ENCODE assay signal across 19 cellular contexts in the genomic region with DNA sequence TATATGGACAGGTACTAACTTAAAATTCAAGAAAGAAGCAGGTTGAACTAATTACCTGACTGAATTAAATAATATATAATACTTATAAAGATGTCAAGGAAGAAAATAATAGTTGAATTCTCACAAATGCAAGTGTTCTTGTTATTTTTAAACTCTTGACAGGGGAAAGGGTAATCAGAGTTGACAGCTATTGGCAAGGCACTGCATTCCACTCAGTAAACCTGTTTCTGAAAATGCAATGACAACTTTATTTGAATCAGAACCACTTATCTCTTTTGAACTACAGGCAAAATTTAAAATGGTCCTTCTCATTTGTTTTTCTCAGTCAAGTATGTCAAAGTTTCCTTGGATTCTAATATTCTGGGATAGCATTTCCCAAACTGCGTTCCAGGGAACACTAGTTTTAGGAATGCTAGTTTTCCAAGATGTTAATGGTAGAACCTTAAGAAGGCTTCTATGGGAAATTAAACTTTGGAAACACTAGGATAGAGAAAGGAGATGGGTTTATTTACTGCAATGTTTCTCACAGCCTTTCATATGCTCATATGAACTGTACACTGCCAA.
"Had no signal": no experiment of that assay in that cellular context is flagged by ENCODE, and none has a peak within 500 bp of the region (broad histone marks: within the 10 kb centered on the region; RNA-seq: fewer than 3 reads in every experiment).

No MANE protein-coding gene starts in this region.

- H3K9me3 ChIP-seq: esophagus muscularis mucosa, gastroesophageal sphincter, mucosa of descending colon, stomach, thoracic aorta had no signal

- DNase-seq: effector memory CD8-positive, alpha-beta T cell; foreskin fibroblast; kidney; left colon; mammary epithelial cell; mucosa of descending colon; naive thymus-derived CD8-positive, alpha-beta T cell; posterior cingulate gyrus; right cardiac atrium; small intestine; stimulated activated CD4-positive, alpha-beta T cell treated with anti-CD3 and anti-CD28 coated beads, Interleukin-12 subunit alpha, Interleukin-12 subunit beta, amount 100 ng/mL, for 4 hours; stimulated activated naive CD4-positive, alpha-beta T cell; stomach; substantia nigra had no signal

- H3K4me3 ChIP-seq: esophagus muscularis mucosa, gastroesophageal sphincter, hepatocyte, mucosa of descending colon, stomach, thoracic aorta had no signal

- H3K4me1 ChIP-seq: stomach had no signal

- H3K36me3 ChIP-seq: esophagus muscularis mucosa, gastroesophageal sphincter, stomach, thoracic aorta had no signal

- H3K27ac ChIP-seq: epithelial cell of prostate, esophagus muscularis mucosa, gastroesophageal sphincter, hepatocyte, stomach, thoracic aorta had no signal

- ATAC-seq: effector memory CD8-positive, alpha-beta T cell; gastroesophageal sphincter; left colon; mucosa of descending colon had no signal

- H3K27me3 ChIP-seq: esophagus muscularis mucosa, gastroesophageal sphincter, hepatocyte, stomach had no signal
